In the genomic region with DNA sequence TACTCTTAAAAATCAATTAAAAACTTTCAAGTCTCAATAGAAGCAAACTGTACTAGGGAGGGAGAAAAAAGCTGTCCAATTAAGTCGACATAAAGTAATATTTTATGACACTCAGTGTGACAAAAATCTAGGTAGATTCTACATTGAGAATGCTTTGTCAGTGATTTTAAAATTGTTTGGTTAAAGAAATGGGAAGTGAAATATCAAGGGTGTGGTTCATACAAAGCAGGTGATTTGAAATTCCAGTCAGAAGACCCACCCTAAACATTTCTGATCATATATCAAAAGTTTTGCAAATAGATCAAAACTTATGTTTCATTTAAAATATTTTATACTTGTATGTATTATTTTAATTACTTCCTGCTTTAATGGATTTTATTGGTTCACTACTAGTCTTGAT, we compare ENCODE assay signal across 32 cellular contexts.
"Had no signal": no experiment of that assay in that cellular context is flagged by ENCODE, and none has a peak within 500 bp of the region (broad histone marks: within the 10 kb centered on the region; RNA-seq: fewer than 3 reads in every experiment).

No MANE protein-coding gene starts in this region.

- H3K9me3 ChIP-seq: adrenal gland, body of pancreas, esophagus muscularis mucosa, gastrocnemius medialis, heart left ventricle had no signal

- H3K27ac ChIP-seq: adrenal gland, body of pancreas, esophagus muscularis mucosa, foreskin keratinocyte, gastrocnemius medialis, heart left ventricle, WERI-Rb-1 had no signal

- H3K4me1 ChIP-seq: adrenal gland, body of pancreas, esophagus muscularis mucosa, foreskin keratinocyte, gastrocnemius medialis, heart left ventricle had no signal

- H3K4me3 ChIP-seq: adrenal gland, body of pancreas, esophagus muscularis mucosa, gastrocnemius medialis, heart left ventricle had no signal

- FAIRE-seq: colon had no signal

- H3K36me3 ChIP-seq: adrenal gland, esophagus muscularis mucosa, gastrocnemius medialis, heart left ventricle, WERI-Rb-1 had no signal

- ATAC-seq: activated CD4-positive, alpha-beta T cell treated with anti-CD3 and anti-CD28 coated beads for 36 hours; activated CD8-positive, alpha-beta memory T cell treated with anti-CD3 and anti-CD28 coated beads, Interleukin-2, amount 10 ng/mL, durations not matched to agents 7 days and 5 days; activated CD8-positive, alpha-beta T cell treated with anti-CD3 and anti-CD28 coated beads, Interleukin-2, amount 10 ng/mL, durations not matched to agents 7 days and 5 days; activated naive CD8-positive, alpha-beta T cell treated with anti-CD3 and anti-CD28 coated beads, Interleukin-2, amount 50 U/mL, for 24 hours; body of pancreas; effector memory CD8-positive, alpha-beta T cell; foreskin keratinocyte; gastrocnemius medialis; heart left ventricle had no signal

- DNase-seq: activated B cell treated with CpG ODN at 0.5 μM for 24 hours; activated CD4-positive, alpha-beta memory T cell treated with anti-CD3 and anti-CD28 coated beads for 36 hours; activated CD4-positive, alpha-beta T cell treated with anti-CD3 and anti-CD28 coated beads for 36 hours; activated CD4-positive, alpha-beta T cell treated with anti-CD3 and anti-CD28 coated beads, Interleukin-2, amount 10 ng/mL, durations not matched to agents 24 days and 14 days; activated CD4-positive, CD25-positive, alpha-beta regulatory T cell treated with anti-CD3 and anti-CD28 coated beads, Interleukin-2, amount 50 U/mL, for 72 hours; activated CD8-positive, alpha-beta memory T cell treated with anti-CD3 and anti-CD28 coated beads, Interleukin-2, amount 10 ng/mL, durations not matched to agents 7 days and 5 days; activated CD8-positive, alpha-beta memory T cell treated with anti-CD3 and anti-CD28 coated beads, Interleukin-2, amount 50 U/mL, for 4 hours; activated CD8-positive, alpha-beta T cell treated with anti-CD3 and anti-CD28 coated beads, Interleukin-2, amount 10 ng/mL, durations not matched to agents 7 days and 5 days; activated effector memory CD4-positive, alpha-beta T cell treated with anti-CD3 and anti-CD28 coated beads, Interleukin-2, amount 50 U/mL, for 16 hours; activated naive CD4-positive, alpha-beta T cell treated with anti-CD3 and anti-CD28 coated beads for 36 hours; activated naive CD8-positive, alpha-beta T cell treated with anti-CD3 and anti-CD28 coated beads for 36 hours; activated naive CD8-positive, alpha-beta T cell treated with anti-CD3 and anti-CD28 coated beads, Interleukin-2, amount 50 U/mL, for 24 hours; activated T-cell treated with anti-CD3 and anti-CD28 coated beads, Interleukin-2, amount 50 U/mL, for 1 hour; activated T-cell treated with anti-CD3 and anti-CD28 coated beads, Interleukin-2, amount 50 U/mL, for 48 hours; adrenal gland; amygdala; aorta; body of pancreas; caudate nucleus; cortex of kidney; dermis blood vessel endothelial cell; effector CD4-positive, alpha-beta T cell; effector memory CD8-positive, alpha-beta T cell; erythroblast; foreskin keratinocyte; gastrocnemius medialis; glutamatergic neuron; heart left ventricle; T1000; WERI-Rb-1 had no signal

- H3K27me3 ChIP-seq: adrenal gland, body of pancreas, esophagus muscularis mucosa, foreskin keratinocyte, gastrocnemius medialis, heart left ventricle had no signal
